Comparison of ENCODE assay signal across 8 cellular contexts in genomic region chr12:24562761-24563392, GRCh38.
DNase-seq lines count a peak whose midpoint lies in the region; ATAC-seq and TF ChIP-seq lines count a peak whose summit lies in the region.

No MANE protein-coding gene starts in this region.

- peaks cover 2 to 11% (median 6%) of the 10 kb centered on the region in 3 donors for H3K27me3 ChIP-seq in skeletal muscle tissue (ENCODE audit: control insufficient read depth in 3 of 3, insufficient read depth in 3 of 3, low read length in 3 of 3)

- no peak for TF ChIP-seq CTCF in MCF 10A (IDR thresholded peaks at IDR 0.05; ENCODE audit: unreplicated experiment)

- ATAC-seq in HG03280 (IDR thresholded peaks at IDR 0.05; ENCODE audit: unreplicated experiment), result no peak

- POLR2A ChIA-PET in MCF 10A (lab: Yijun Ruan, JAX), result interaction anchor here (0.6 kb wide), 1 partner anchor 276 kb away, joined by 3 read pairs; no protein-coding TSS in a partner anchor

- H3K4me3 Mint-ChIP-seq in MCF 10A (ENCODE audit: unreplicated experiment), result peak overlapping the region; percentile 77

- H3K4me3 ChIP-seq in skeletal muscle tissue (ENCODE audit: low read length in 3 of 3), result peak overlapping the region; percentile 54 to 79 (median 75)

- no TSS peak for BruUV-seq in MCF 10A (replicated peaks; lab: Mats Ljungman, UMichigan)

- peak; percentile 19 for DNase-seq in NCI-H2171 treated with DMSO at 0.1 percent for 48 hours (lab: John Stamatoyannopoulos, UW)
- DNase-seq in NCI-H2171 (lab: John Stamatoyannopoulos, UW), result no peak
- DNase-seq in NCI-H2081 (lab: John Stamatoyannopoulos, UW), result peak; percentile 17 to 59
- DNase-seq in MCF 10A (ENCODE audit: unreplicated experiment), result peak; percentile 9
- peak; percentile 69 for DNase-seq in iris pigment epithelial cell (ENCODE audit: low read depth)
- no peak for DNase-seq in NCI-H2107 treated with DMSO at 0.1 percent for 48 hours (lab: John Stamatoyannopoulos, UW; ENCODE audit: unreplicated experiment)

- H3K9me3 Mint-ChIP-seq in MCF 10A (ENCODE audit: unreplicated experiment), result no peaks in the 10 kb centered on the region

- H3K4me1 ChIP-seq in skeletal muscle tissue (ENCODE audit: control insufficient read depth in 3 of 3, insufficient read depth in 3 of 3, low read length in 3 of 3), result peaks cover 4 to 12% (median 10%) of the 10 kb centered on the region in 3 donors

- H3K27ac Mint-ChIP-seq in MCF 10A (ENCODE audit: low read depth, unreplicated experiment), result no peak overlapping the region

- H3K27me3 Mint-ChIP-seq in MCF 10A (ENCODE audit: insufficient read depth, unreplicated experiment), result no peaks in the 10 kb centered on the region

- CTCF ChIA-PET in MCF 10A (lab: Yijun Ruan, JAX), result interaction anchor here (1.1 kb wide), 1 partner anchor 8 kb away, joined by 5 read pairs; no protein-coding TSS in a partner anchor

- H3K4me1 Mint-ChIP-seq in MCF 10A (ENCODE audit: insufficient read depth, unreplicated experiment), result peaks cover 8% of the 10 kb centered on the region

- peak overlapping the region in 2 of 3 donors; percentile 18 to 45 for H3K9ac ChIP-seq in skeletal muscle tissue (ENCODE audit: low read depth in 1 of 3, low read length in 3 of 3)

- H3K9me3 ChIP-seq in skeletal muscle tissue (ENCODE audit: control insufficient read depth in 3 of 3, low read length in 3 of 3), result no peaks in the 10 kb centered on the region

- no peak overlapping the region for H3K27ac ChIP-seq in skeletal muscle tissue (ENCODE audit: low read depth, low read length)

- intact Hi-C loops in MCF 10A (cut with micrococcal nuclease), result no loop called here

- H3K36me3 ChIP-seq in skeletal muscle tissue (ENCODE audit: control insufficient read depth in 3 of 3, insufficient read depth in 3 of 3, low read length in 3 of 3), result no peaks in the 10 kb centered on the region

- H3K36me3 Mint-ChIP-seq in MCF 10A (ENCODE audit: insufficient read depth, unreplicated experiment), result no peaks in the 10 kb centered on the region

Comparison
In these comparisons a context has a peak if more than half of its experiments do, and no peak if none do; other contexts are left out.
1. DNase-seq: peak in NCI-H2171 treated with DMSO at 0.1 percent for 48 hours (single experiment), NCI-H2081 (2 of 2), MCF 10A (single experiment) and iris pigment epithelial cell (single experiment); none in NCI-H2171 (single experiment) and NCI-H2107 treated with DMSO at 0.1 percent for 48 hours (single experiment).